29 cellular contexts compared by ENCODE assay signal in the genomic region with DNA sequence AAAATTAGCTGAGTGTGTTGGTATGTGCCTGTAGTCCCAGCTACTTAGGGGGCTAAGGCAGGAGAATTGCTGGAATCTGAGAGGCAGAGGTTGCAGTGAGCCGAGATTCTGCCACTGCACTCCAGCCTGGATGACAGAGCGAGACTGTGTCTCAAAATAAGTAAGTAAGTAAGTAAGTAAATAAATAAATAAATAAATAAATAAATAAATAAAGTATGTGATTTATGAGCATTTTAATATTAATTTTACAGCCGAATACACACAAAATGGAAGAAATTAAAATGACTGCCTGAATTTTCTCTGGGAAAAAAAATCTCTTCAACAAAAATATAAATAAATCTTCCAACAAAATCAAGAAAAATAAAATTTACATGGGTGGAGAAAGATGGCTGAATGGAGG.
"Had no signal": no experiment of that assay in that cellular context is flagged by ENCODE, and none has a peak within 500 bp of the region (broad histone marks: within the 10 kb centered on the region; RNA-seq: fewer than 3 reads in every experiment).

No MANE protein-coding gene starts in this region.

- H3K4me3 Mint-ChIP-seq: dendritic cell treated with granulocyte-macrophage colony-stimulating factor and Interleukin-4, amounts not matched to agents 40 ng/mL and 50 ng/mL, for 4 days; effector memory CD8-positive, alpha-beta T cell; endodermal cell had no signal

- DNase-seq: colonic mucosa; cortex of kidney; dermis blood vessel endothelial cell; dorsolateral prefrontal cortex; effector CD4-positive, alpha-beta T cell; effector CD8-positive, alpha-beta T cell; effector memory CD4-positive, alpha-beta T cell; effector memory CD8-positive, alpha-beta T cell; endodermal cell; erythroblast; esophagus squamous epithelium; foreskin fibroblast; foreskin keratinocyte; foreskin melanocyte; gastrocnemius medialis; glutamatergic neuron; head of caudate nucleus; heart left ventricle; heart right ventricle had no signal

- H3K36me3 ChIP-seq: colonic mucosa, esophagus muscularis mucosa, esophagus squamous epithelium, gastrocnemius medialis, gastroesophageal sphincter, heart left ventricle, heart right ventricle had no signal

- H3K27me3 ChIP-seq: colonic mucosa, esophagus muscularis mucosa, esophagus squamous epithelium, foreskin keratinocyte, gastrocnemius medialis, gastroesophageal sphincter, heart left ventricle, heart right ventricle had no signal

- H3K9me3 ChIP-seq: colonic mucosa, esophagus muscularis mucosa, esophagus squamous epithelium, gastrocnemius medialis, gastroesophageal sphincter had no signal

- H3K4me1 ChIP-seq: colonic mucosa, esophagus muscularis mucosa, esophagus squamous epithelium, gastrocnemius medialis, gastroesophageal sphincter, heart left ventricle, heart right ventricle had no signal

- FAIRE-seq: colon, endometrium, endothelial cell of umbilical vein, frontal cortex had no signal

- ATAC-seq: effector memory CD8-positive, alpha-beta T cell; esophagus mucosa; foreskin keratinocyte; gastrocnemius medialis; gastroesophageal sphincter; heart left ventricle; heart right ventricle had no signal

- H3K27me3 Mint-ChIP-seq: dendritic cell treated with granulocyte-macrophage colony-stimulating factor and Interleukin-4, amounts not matched to agents 40 ng/mL and 50 ng/mL, for 4 days; effector memory CD8-positive, alpha-beta T cell had no signal

- H3K27ac Mint-ChIP-seq: dendritic cell treated with granulocyte-macrophage colony-stimulating factor and Interleukin-4, amounts not matched to agents 40 ng/mL and 50 ng/mL, for 4 days; effector memory CD8-positive, alpha-beta T cell; endodermal cell had no signal

- H3K4me3 ChIP-seq: colonic mucosa, coronary artery, dorsolateral prefrontal cortex, esophagus muscularis mucosa, esophagus squamous epithelium, gastrocnemius medialis, gastroesophageal sphincter, heart left ventricle, heart right ventricle had no signal

- H3K27ac ChIP-seq: colonic mucosa, coronary artery, dorsolateral prefrontal cortex, epithelial cell of prostate, esophagus muscularis mucosa, esophagus squamous epithelium, foreskin keratinocyte, gastrocnemius medialis, gastroesophageal sphincter, heart left ventricle, heart right ventricle had no signal
